ENCODE assay signal across 21 cellular contexts in the genomic region with DNA sequence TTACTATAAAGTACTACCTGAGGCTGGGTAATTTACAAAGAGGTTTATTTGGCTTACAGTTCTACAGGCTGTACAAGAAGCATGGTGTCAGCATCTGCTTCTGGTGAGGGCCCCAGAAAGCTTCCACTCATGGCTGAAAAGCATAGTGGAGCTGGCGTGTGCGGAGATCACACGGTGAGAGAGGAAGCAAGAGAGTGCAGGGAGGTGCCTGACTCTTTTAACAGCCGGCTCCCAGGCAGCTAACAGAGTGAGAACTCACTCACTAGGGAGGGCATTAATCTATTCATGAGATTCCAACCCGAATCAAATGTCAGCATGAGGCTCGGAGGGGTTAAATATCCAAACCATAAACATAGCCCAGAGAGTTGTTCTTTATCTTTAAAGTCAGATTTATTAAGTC.
"Had no signal": no experiment of that assay in that cellular context is flagged by ENCODE, and none has a peak within 500 bp of the region (broad histone marks: within the 10 kb centered on the region; RNA-seq: fewer than 3 reads in every experiment).

No MANE protein-coding gene starts in this region.

- H3K4me1 Mint-ChIP-seq: stimulated activated naive B cell treated with anti-CD40 and anti-IgM and Interleukin-4, amounts not matched to agents 10 μg/mL and 1 μg/mL and 100 μg/mL, for 72 hours had no signal

- H3K9me3 ChIP-seq: colonic mucosa, mucosa of descending colon, transverse colon had no signal

- H3K9me3 Mint-ChIP-seq: natural killer cell treated with Interleukin-12 subunit alpha and Interleukin-12 subunit beta and Interleukin-15 and Interleukin-18, amount 100 ng/mL, for 72 hours had no signal

- H3K4me3 Mint-ChIP-seq: endodermal cell; natural killer cell treated with Interleukin-12 subunit alpha and Interleukin-12 subunit beta and Interleukin-15 and Interleukin-18, amount 100 ng/mL, for 72 hours; stimulated activated naive B cell treated with anti-CD40 and anti-IgM and Interleukin-4, amounts not matched to agents 10 μg/mL and 1 μg/mL and 100 μg/mL, for 72 hours had no signal

- DNase-seq: cerebellar nuclear complex; colonic mucosa; effector CD4-positive, alpha-beta T cell; endodermal cell; erythroblast; foreskin keratinocyte; left colon; left ventricle myocardium superior; mucosa of descending colon; stimulated activated CD4-positive, alpha-beta T cell treated with anti-CD3 and anti-CD28 coated beads, Interleukin-2, amount 100 ng/mL, for 24 hours; stimulated activated CD4-positive, alpha-beta T cell treated with anti-CD3 and anti-CD28 coated beads, Interleukin-4, amount 100 ng/mL, for 4 hours; stimulated activated naive B cell treated with anti-CD40 and anti-IgM and Interleukin-4, amounts not matched to agents 10 μg/mL and 1 μg/mL and 100 μg/mL, for 72 hours; stomach; substantia nigra; transverse colon had no signal

- H3K27me3 ChIP-seq: colonic mucosa, foreskin keratinocyte, hepatocyte, stomach, transverse colon had no signal

- FAIRE-seq: endothelial cell of umbilical vein had no signal

- H3K36me3 Mint-ChIP-seq: natural killer cell treated with Interleukin-12 subunit alpha and Interleukin-12 subunit beta and Interleukin-15 and Interleukin-18, amount 100 ng/mL, for 72 hours; stimulated activated naive B cell treated with anti-CD40 and anti-IgM and Interleukin-4, amounts not matched to agents 10 μg/mL and 1 μg/mL and 100 μg/mL, for 72 hours had no signal

- H3K27me3 Mint-ChIP-seq: stimulated activated naive B cell treated with anti-CD40 and anti-IgM and Interleukin-4, amounts not matched to agents 10 μg/mL and 1 μg/mL and 100 μg/mL, for 72 hours had no signal

- H3K27ac ChIP-seq: colonic mucosa, foreskin keratinocyte, hepatocyte, parathyroid adenoma, stomach, thoracic aorta, transverse colon had no signal

- H3K36me3 ChIP-seq: colonic mucosa, stomach, thoracic aorta, transverse colon had no signal

- H3K4me3 ChIP-seq: colonic mucosa, hepatocyte, mucosa of descending colon, stomach, thoracic aorta, transverse colon had no signal

- H3K4me1 ChIP-seq: colonic mucosa, foreskin keratinocyte, parathyroid adenoma, stomach had no signal

- ATAC-seq: foreskin keratinocyte; left colon; left ventricle myocardium superior; mucosa of descending colon; natural killer cell treated with Interleukin-12 subunit alpha and Interleukin-12 subunit beta and Interleukin-15 and Interleukin-18, amount 100 ng/mL, for 72 hours; sciatic nerve; stimulated activated naive B cell treated with anti-CD40 and anti-IgM and Interleukin-4, amounts not matched to agents 10 μg/mL and 1 μg/mL and 100 μg/mL, for 72 hours had no signal

- H3K27ac Mint-ChIP-seq: endodermal cell; natural killer cell treated with Interleukin-12 subunit alpha and Interleukin-12 subunit beta and Interleukin-15 and Interleukin-18, amount 100 ng/mL, for 72 hours; stimulated activated naive B cell treated with anti-CD40 and anti-IgM and Interleukin-4, amounts not matched to agents 10 μg/mL and 1 μg/mL and 100 μg/mL, for 72 hours had no signal
